ENCODE assay signal across 11 cellular contexts in the genomic region with DNA sequence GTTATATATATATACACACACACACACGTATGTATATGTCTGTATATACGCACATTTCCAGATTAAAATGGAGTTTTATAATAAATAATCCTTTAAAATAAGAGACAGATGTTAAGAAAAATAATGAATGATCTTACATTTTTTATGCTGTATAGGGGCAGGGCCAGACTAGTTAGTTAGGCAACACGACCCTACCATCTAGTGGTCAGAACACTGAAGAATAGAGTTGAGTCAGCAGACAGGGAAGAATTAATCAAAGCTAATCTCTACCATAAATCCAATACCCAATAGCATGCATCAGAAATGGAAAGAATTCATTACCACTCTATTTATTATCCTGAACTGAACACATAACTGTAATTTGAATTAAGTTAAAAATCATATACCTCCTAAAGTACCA.
A peak's percentile ranks its signal among the peaks of the same experiment; 100 is the strongest.
DNase-seq lines count a peak whose midpoint lies in the region; ATAC-seq and TF ChIP-seq lines count a peak whose summit lies in the region.
"Had no signal": no experiment of that assay in that cellular context is flagged by ENCODE, and none has a peak within 500 bp of the region (broad histone marks: within the 10 kb centered on the region; RNA-seq: fewer than 3 reads in every experiment).

No MANE protein-coding gene starts in this region.

- no peak overlapping the region for H3K4me2 ChIP-seq in mesenchymal stem cell (ENCODE audit: low read length, poor library complexity, severe bottlenecking)
- H3K4me2 ChIP-seq: KMS-11 had no signal

- WGBS in mesenchymal stem cell, result 17% methylated on average over 1 of the region's 3 CpGs

- TF ChIP-seq CTCF in lower lobe of right lung (IDR thresholded peaks at IDR 0.05), result no peak

- DNase-seq in DMS 273 treated with DMSO at 0.1 percent for 48 hours (lab: John Stamatoyannopoulos, UW) (peak; percentile 32), NCI-H1694 treated with DMSO at 0.1 percent for 48 hours (lab: John Stamatoyannopoulos, UW) (peak; percentile 51), adipocyte (ENCODE audit: low read depth) (peak; percentile 80), mesenchymal stem cell (peak; percentile 1), lower lobe of right lung (no peak), SKM-1 (lab: John Stamatoyannopoulos, UW; ENCODE audit: unreplicated experiment) (no peak), C1 segment of cervical spinal cord (lab: John Stamatoyannopoulos, UW) (no peak)
- no peak for DNase-seq in central memory CD4-positive, alpha-beta T cell
- DNase-seq: activated CD4-positive, alpha-beta T cell treated with anti-CD3 and anti-CD28 coated beads, Interleukin-2, amount 50 U/mL, for 1 hour; GF-D8 had no signal

- no peak overlapping the region for H3K23ac ChIP-seq in mesenchymal stem cell (ENCODE audit: low read length in 2 of 2)

- H3K27me3 ChIP-seq in adipocyte (replicated peaks; ENCODE audit: control insufficient read depth, insufficient read depth, low read length) (no peaks in the 10 kb centered on the region), mesenchymal stem cell (ENCODE audit: control insufficient read depth in 1 of 2, insufficient read depth in 1 of 2, low read length in 2 of 2) (no peaks in the 10 kb centered on the region), lower lobe of right lung (ENCODE audit: low read depth) (no peaks in the 10 kb centered on the region)

- no peak overlapping the region for H4K8ac ChIP-seq in mesenchymal stem cell (ENCODE audit: low read length)

- H3K36me3 ChIP-seq in adipocyte (ENCODE audit: control insufficient read depth, insufficient read depth, low read length, severe bottlenecking), result no peaks in the 10 kb centered on the region
- no peaks in the 10 kb centered on the region for H3K36me3 ChIP-seq in mesenchymal stem cell (ENCODE audit: control insufficient read depth in 1 of 2, insufficient read depth in 2 of 2, low read depth in 1 of 2, low read length in 2 of 2)
- H3K36me3 ChIP-seq in lower lobe of right lung, result no peaks in the 10 kb centered on the region

- intact Hi-C loops in lower lobe of right lung (cut with DNase I), result no loop called here

- H3K9ac ChIP-seq in adipocyte (ENCODE audit: low read length) (no peak overlapping the region), mesenchymal stem cell (ENCODE audit: low read length) (no peak overlapping the region)
- H3K9ac ChIP-seq: KMS-11 had no signal

- H2BK15ac ChIP-seq in mesenchymal stem cell (ENCODE audit: low read depth, poor library complexity, severe bottlenecking), result no peak overlapping the region

- no peak for ATAC-seq in lower lobe of right lung

- H3K4me1 ChIP-seq in adipocyte (ENCODE audit: control insufficient read depth, insufficient read depth, low read length) (no peaks in the 10 kb centered on the region), mesenchymal stem cell (ENCODE audit: control insufficient read depth, insufficient read depth, low read depth, low read length) (peaks cover 2% of the 10 kb centered on the region), lower lobe of right lung (no peaks in the 10 kb centered on the region)

- no peak overlapping the region for H2AK5ac ChIP-seq in mesenchymal stem cell (ENCODE audit: low read length, severe bottlenecking)

- no peak overlapping the region for H2BK5ac ChIP-seq in mesenchymal stem cell (ENCODE audit: low read depth, low read length, poor library complexity, severe bottlenecking)

- H2AFZ ChIP-seq in mesenchymal stem cell (ENCODE audit: low read depth, low read length), result no peak overlapping the region

- no peak overlapping the region for H3K27ac ChIP-seq in mesenchymal stem cell (ENCODE audit: low read length, poor library complexity, severe bottlenecking)
- no peak overlapping the region for H3K27ac ChIP-seq in lower lobe of right lung
- H3K27ac ChIP-seq: KMS-11 had no signal

- H3K79me1 ChIP-seq in mesenchymal stem cell (replicated peaks; ENCODE audit: low read length, poor library complexity, severe bottlenecking), result no peaks in the 10 kb centered on the region

- H3K4ac ChIP-seq in mesenchymal stem cell (ENCODE audit: low read depth in 1 of 2, low read length in 2 of 2), result no peak overlapping the region

- H3K9me3 ChIP-seq in adipocyte (ENCODE audit: control insufficient read depth, low read length), result no peaks in the 10 kb centered on the region
- H3K9me3 ChIP-seq in mesenchymal stem cell (ENCODE audit: control insufficient read depth, low read length), result no peaks in the 10 kb centered on the region
- no peaks in the 10 kb centered on the region for H3K9me3 ChIP-seq in lower lobe of right lung

- no peak overlapping the region for H2BK120ac ChIP-seq in mesenchymal stem cell (ENCODE audit: low read depth, low read length)

- no peak overlapping the region for H4K91ac ChIP-seq in mesenchymal stem cell (ENCODE audit: low read length)

- no peak overlapping the region for H2BK12ac ChIP-seq in mesenchymal stem cell (ENCODE audit: low read length in 2 of 2)

- H3K14ac ChIP-seq in mesenchymal stem cell (ENCODE audit: low read length in 2 of 2), result no peak overlapping the region

- H3K18ac ChIP-seq in mesenchymal stem cell (ENCODE audit: low read depth in 1 of 2, low read length in 2 of 2), result no peak overlapping the region

- H3K4me3 ChIP-seq in adipocyte (ENCODE audit: low read length) (no peak overlapping the region), mesenchymal stem cell (ENCODE audit: insufficient read depth in 1 of 2, low read depth in 1 of 2, low read length in 2 of 2) (no peak overlapping the region), lower lobe of right lung (no peak overlapping the region)

Comparison
In these comparisons a context has a peak if more than half of its experiments do, and no peak if none do; other contexts are left out.
1. DNase-seq: peak in DMS 273 treated with DMSO at 0.1 percent for 48 hours (single experiment), NCI-H1694 treated with DMSO at 0.1 percent for 48 hours (single experiment), adipocyte (single experiment) and mesenchymal stem cell (single experiment); none in central memory CD4-positive, alpha-beta T cell (single experiment), lower lobe of right lung (single experiment), SKM-1 (single experiment) and C1 segment of cervical spinal cord (0 of 14).